In the genomic region with DNA sequence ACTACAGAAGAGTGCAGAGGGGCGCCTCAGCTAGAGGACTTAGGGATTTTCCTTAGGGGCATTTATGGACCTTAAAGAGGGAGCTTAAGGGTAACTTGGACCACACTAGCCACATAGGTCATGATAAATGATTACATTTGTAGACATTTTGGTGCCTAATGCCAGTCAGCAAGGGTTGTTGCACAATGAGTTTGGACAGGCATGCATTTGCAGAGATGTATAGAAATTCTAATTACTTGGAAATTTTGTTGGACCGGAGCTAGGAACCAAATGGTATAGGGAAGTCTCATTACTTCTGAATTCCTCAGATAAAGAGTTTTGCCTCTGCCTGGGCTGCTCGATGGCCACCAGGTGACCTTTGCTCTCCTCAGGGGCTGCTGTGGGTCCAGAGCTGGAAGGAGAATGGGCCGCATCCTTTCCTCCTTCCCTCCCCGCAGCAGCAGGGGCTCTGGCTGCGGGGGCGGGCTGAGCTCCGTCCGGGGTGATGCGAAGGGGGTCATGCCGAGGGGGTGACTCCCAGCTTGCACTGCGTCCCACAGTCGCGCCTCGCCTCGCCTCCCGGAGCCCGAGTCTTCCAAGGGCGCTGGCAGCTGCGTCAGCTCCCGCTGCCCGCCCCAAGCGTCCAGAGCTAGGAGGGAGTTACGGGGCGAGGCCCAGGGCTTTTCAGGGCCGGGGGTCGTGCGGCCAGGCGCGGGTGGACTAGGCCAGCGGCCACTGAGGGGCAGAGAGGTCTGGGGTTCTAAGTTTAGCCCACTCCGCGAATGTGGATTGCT, we compare ENCODE assay signal across 7 cellular contexts. TPM values are rescaled to one million over a fixed set of nuclear protein-coding genes. Genes with fewer than 3 reads are reported as not detected.
DNase-seq lines count a peak whose midpoint lies in the region; ATAC-seq and TF ChIP-seq lines count a peak whose summit lies in the region.

No MANE protein-coding gene starts in this region.

- no peaks in the 10 kb centered on the region for H3K27me3 ChIP-seq in HL-60 (ENCODE audit: insufficient read depth, poor library complexity, severe bottlenecking)
- H3K27me3 ChIP-seq in ascending aorta, result no peaks in the 10 kb centered on the region
- H3K27me3 ChIP-seq in layer of hippocampus (ENCODE audit: control insufficient read depth, insufficient read depth, low read length), result no peaks in the 10 kb centered on the region

- no peaks in the 10 kb centered on the region for H3K9me3 Mint-ChIP-seq in stimulated activated naive CD8-positive, alpha-beta T cell treated with anti-CD3 and anti-CD28 coated beads, Interleukin-15, amount 100 ng/mL, for 72 hours

- H3K27ac Mint-ChIP-seq in stimulated activated naive CD8-positive, alpha-beta T cell treated with anti-CD3 and anti-CD28 coated beads, Interleukin-15, amount 100 ng/mL, for 72 hours, result no peak overlapping the region

- H3K4me1 Mint-ChIP-seq in stimulated activated naive CD8-positive, alpha-beta T cell treated with anti-CD3 and anti-CD28 coated beads, Interleukin-15, amount 100 ng/mL, for 72 hours, result peaks cover 38% of the 10 kb centered on the region

- H3K4me3 ChIP-seq in HL-60 (replicated peaks; ENCODE audit: insufficient read depth, low read length) (no peak overlapping the region), ascending aorta (peak overlapping the region; percentile 48 to 76)

- no peak for DNase-seq in HL-60 (ENCODE audit: low read depth in 1 of 2, low spot score in 1 of 2)
- DNase-seq in ascending aorta (ENCODE audit: low spot score in 2 of 2), result peak in 1 of 2 donors; percentile 81
- no peak for DNase-seq in stimulated activated naive CD8-positive, alpha-beta T cell treated with anti-CD3 and anti-CD28 coated beads, Interleukin-15, amount 100 ng/mL, for 72 hours
- DNase-seq in AG08395 (ENCODE audit: low spot score), result no peak

- no peaks in the 10 kb centered on the region for H3K9me3 ChIP-seq in ascending aorta

- peak overlapping the region; percentile 21 to 37 for H3K4me3 Mint-ChIP-seq in stimulated activated naive CD8-positive, alpha-beta T cell treated with anti-CD3 and anti-CD28 coated beads, Interleukin-15, amount 100 ng/mL, for 72 hours

- TF ChIP-seq CTCF in HL-60 (IDR thresholded peaks at IDR 0.05; ENCODE audit: insufficient read depth, low read length) (no peak), ascending aorta (IDR thresholded peaks at IDR 0.05) (no peak)

- H3K27me3 Mint-ChIP-seq in stimulated activated naive CD8-positive, alpha-beta T cell treated with anti-CD3 and anti-CD28 coated beads, Interleukin-15, amount 100 ng/mL, for 72 hours, result no peaks in the 10 kb centered on the region

- H3K4me1 ChIP-seq in ascending aorta, result peaks cover 19 to 54% of the 10 kb centered on the region in 2 donors

- intact Hi-C loops in ascending aorta (cut with DNase I), result loop anchor here (1.0 kb wide), 2 partner anchors 9 to 14 kb away; no protein-coding TSS in a partner anchor

- H3K27ac ChIP-seq in HL-60 (replicated peaks), result peak overlapping the region; percentile 98
- peak overlapping the region; percentile 97 to 98 for H3K27ac ChIP-seq in ascending aorta
- peak overlapping the region; percentile 92 for H3K27ac ChIP-seq in layer of hippocampus (ENCODE audit: low read depth, low read length)

- no peak for ATAC-seq in stimulated activated naive CD8-positive, alpha-beta T cell treated with anti-CD3 and anti-CD28 coated beads, Interleukin-15, amount 100 ng/mL, for 72 hours
- ATAC-seq in GM21367 (IDR thresholded peaks at IDR 0.05; ENCODE audit: unreplicated experiment) (no peak), GM21786 (IDR thresholded peaks at IDR 0.05; ENCODE audit: unreplicated experiment) (no peak)

- H3K36me3 ChIP-seq in ascending aorta, result no peaks in the 10 kb centered on the region

RNA-seq across cellular contexts. Expression of gene MALAT1, which starts 20.2 kb away (rescaled TPM):
- 8,553 TPM for total RNA-seq in ascending aorta

RNA-seq across cellular contexts. Expression of gene SCYL1, which starts 46.3 kb away (rescaled TPM):
- 220 TPM for total RNA-seq in ascending aorta

RNA-seq across cellular contexts. Expression of gene NEAT1, which starts 56.0 kb away (rescaled TPM):
- total RNA-seq in ascending aorta, result 180 TPM
